ENCODE assay signal across 34 cellular contexts in genomic region chr15:99241752-99242151, GRCh38.
"Had no signal": no experiment of that assay in that cellular context is flagged by ENCODE, and none has a peak within 500 bp of the region (broad histone marks: within the 10 kb centered on the region; RNA-seq: fewer than 3 reads in every experiment).

No MANE protein-coding gene starts in this region.

- H3K9me3 ChIP-seq: MG63 had no signal

- H3K4me3 ChIP-seq: MG63 had no signal

- H3K27ac ChIP-seq: KMS-11 had no signal

- H3K4me2 ChIP-seq: KMS-11 had no signal

- H3K9ac ChIP-seq: KMS-11 had no signal

- H3K27me3 ChIP-seq: MG63 had no signal

- DNase-seq: Karpas-422, Kasumi-1, MG63, MM.1S, MV-4-11, NCI-H1048, NCI-H1092, NCI-H1092 treated with DMSO at 0.1 percent for 48 hours, NCI-H1105, NCI-H1105 treated with DMSO at 0.1 percent for 48 hours, NCI-H1417, NCI-H1417 treated with DMSO at 0.1 percent for 48 hours, NCI-H1436, NCI-H1436 treated with DMSO at 0.1 percent for 48 hours, NCI-H146, NCI-H1694, NCI-H1694 treated with DMSO at 0.1 percent for 48 hours, NCI-H187, NCI-H187 treated with DMSO at 0.1 percent for 48 hours, NCI-H1930, NCI-H2029, NCI-H2029 treated with DMSO at 0.1 percent for 48 hours, NCI-H2081, NCI-H2081 treated with DMSO at 0.1 percent for 48 hours, NCI-H2107, NCI-H2171, NCI-H2171 treated with DMSO at 0.1 percent for 48 hours, NCI-H2227 treated with DMSO at 0.1 percent for 48 hours, NCI-H226, NCI-H345, NCI-H446, NCI-H446 treated with DMSO at 0.1 percent for 48 hours, NCI-H510A had no signal
